Comparison of ENCODE assay signal across 8 cellular contexts in genomic region chr6:89281779-89282246, GRCh38. TPM values are rescaled to one million over a fixed set of nuclear protein-coding genes. Genes with fewer than 3 reads are reported as not detected.
DNase-seq lines count a peak whose midpoint lies in the region; ATAC-seq, FAIRE-seq and TF ChIP-seq lines count a peak whose summit lies in the region.

No MANE protein-coding gene starts in this region.

- H3K9me3 Mint-ChIP-seq in activated T-cell treated with anti-CD3 and anti-CD28 coated beads, Interleukin-2, amount 50 U/mL, for 72 hours, result no peaks in the 10 kb centered on the region
- H3K9me3 Mint-ChIP-seq in type B pancreatic cell, result no peaks in the 10 kb centered on the region

- no peak overlapping the region for H3K27ac Mint-ChIP-seq in activated T-cell treated with anti-CD3 and anti-CD28 coated beads, Interleukin-2, amount 50 U/mL, for 72 hours
- H3K27ac Mint-ChIP-seq in type B pancreatic cell, result no peak overlapping the region

- no peaks in the 10 kb centered on the region for H3K9me3 ChIP-seq in kidney (ENCODE audit: control insufficient read depth in 1 of 2, low read length in 2 of 2)

- intact Hi-C loops in kidney (cut with DNase I), result no loop called here

- no peak overlapping the region for H3K27ac ChIP-seq in kidney (ENCODE audit: low read depth in 2 of 2, low read length in 2 of 2)

- TF ChIP-seq CTCF in NB4 (IDR thresholded peaks at IDR 0.05; ENCODE audit: low read depth, low read length), result peak; percentile 94
- TF ChIP-seq CTCF in kidney (IDR thresholded peaks at IDR 0.05; ENCODE audit: borderline replicate concordance, extremely low read depth, insufficient read depth), result peak; percentile 23
- TF ChIP-seq CTCF in type B pancreatic cell (conservative IDR thresholded peaks at IDR 0.05), result peak; percentile 67

- ATAC-seq in GM18502 (IDR thresholded peaks at IDR 0.05; ENCODE audit: poor library complexity, unreplicated experiment) (peak; percentile 99), HG02678 (IDR thresholded peaks at IDR 0.05; ENCODE audit: unreplicated experiment) (peak; percentile 96)
- ATAC-seq in activated T-cell treated with anti-CD3 and anti-CD28 coated beads, Interleukin-2, amount 50 U/mL, for 72 hours (replicated peaks in 1 of 2), result peak; percentile 61 to 77

- no peaks in the 10 kb centered on the region for H3K27me3 Mint-ChIP-seq in activated T-cell treated with anti-CD3 and anti-CD28 coated beads, Interleukin-2, amount 50 U/mL, for 72 hours (ENCODE audit: low read depth)
- H3K27me3 Mint-ChIP-seq in type B pancreatic cell, result no peaks in the 10 kb centered on the region

- TF ChIP-seq POLR2A in NB4 (IDR thresholded peaks at IDR 0.05; ENCODE audit: extremely low read depth, insufficient read length), result no peak

- no peak overlapping the region for H3K9ac ChIP-seq in kidney (ENCODE audit: low read length in 2 of 2)

- no peaks in the 10 kb centered on the region for H3K36me3 Mint-ChIP-seq in activated T-cell treated with anti-CD3 and anti-CD28 coated beads, Interleukin-2, amount 50 U/mL, for 72 hours (ENCODE audit: insufficient read depth in 2 of 2)
- H3K36me3 Mint-ChIP-seq in type B pancreatic cell, result no peaks in the 10 kb centered on the region

- H3K4me3 Mint-ChIP-seq in activated T-cell treated with anti-CD3 and anti-CD28 coated beads, Interleukin-2, amount 50 U/mL, for 72 hours, result no peak overlapping the region
- no peak overlapping the region for H3K4me3 Mint-ChIP-seq in type B pancreatic cell

- no peaks in the 10 kb centered on the region for H3K36me3 ChIP-seq in kidney (ENCODE audit: control insufficient read depth in 1 of 2, insufficient read depth in 2 of 2, low read length in 2 of 2)

- peak; percentile 68 for DNase-seq in AG08396 (ENCODE audit: low spot score)
- DNase-seq in NB4 (ENCODE audit: low read depth), result peak; percentile 86
- peak; percentile 42 to 59 for DNase-seq in activated T-cell treated with anti-CD3 and anti-CD28 coated beads, Interleukin-2, amount 50 U/mL, for 72 hours
- DNase-seq in kidney, result no peak
- DNase-seq in type B pancreatic cell (ENCODE audit: extremely low spot score, unreplicated experiment), result no peak
- DNase-seq in superior temporal gyrus (ENCODE audit: extremely low spot score), result no peak

- H3K4me3 ChIP-seq in NB4 (ENCODE audit: low read depth, low read length) (no peak overlapping the region), kidney (ENCODE audit: low read length in 2 of 2) (no peak overlapping the region)

- H3K4me1 ChIP-seq in kidney (ENCODE audit: control insufficient read depth in 1 of 2, insufficient read depth in 1 of 2, low read depth in 1 of 2, low read length in 2 of 2), result no peaks in the 10 kb centered on the region

- no peaks in the 10 kb centered on the region for H3K4me1 Mint-ChIP-seq in activated T-cell treated with anti-CD3 and anti-CD28 coated beads, Interleukin-2, amount 50 U/mL, for 72 hours (ENCODE audit: low read depth)
- no peaks in the 10 kb centered on the region for H3K4me1 Mint-ChIP-seq in type B pancreatic cell (ENCODE audit: unreplicated experiment)

- no peak for FAIRE-seq in kidney (lab: Jason Lieb, UNC)

RNA-seq across cellular contexts. Expression of gene GABRR2, which starts 33.3 kb away (rescaled TPM):
- total RNA-seq in activated T-cell treated with anti-CD3 and anti-CD28 coated beads, Interleukin-2, amount 50 U/mL, for 72 hours, result under 1 TPM; 0.46 to 0.74 TPM
- total RNA-seq in kidney (0.38 TPM), type B pancreatic cell (ENCODE audit: low replicate concordance) (0.92 TPM in 1 of 2 replicates, not detected in the other)
- not detected for polyA plus RNA-seq in kidney (ENCODE audit: insufficient read depth, low read depth, low replicate concordance)

Comparison
In these comparisons a context has a peak if more than half of its experiments do, and no peak if none do; other contexts are left out.
1. DNase-seq: peak in AG08396 (single experiment), NB4 (single experiment) and activated T-cell treated with anti-CD3 and anti-CD28 coated beads, Interleukin-2, amount 50 U/mL, for 72 hours (2 of 2); none in kidney (single experiment), type B pancreatic cell (single experiment) and superior temporal gyrus (single experiment).
2. CTCF ChIP-seq: peak in every context shown above with its lines; median percentile 94 in NB4; 67 in type B pancreatic cell; 23 in kidney.
3. Peak in every context shown above with its lines, with median percentiles within 50 percentile points of each other: ATAC-seq.